Comparison of ENCODE assay signal across 8 cellular contexts in the genomic region with DNA sequence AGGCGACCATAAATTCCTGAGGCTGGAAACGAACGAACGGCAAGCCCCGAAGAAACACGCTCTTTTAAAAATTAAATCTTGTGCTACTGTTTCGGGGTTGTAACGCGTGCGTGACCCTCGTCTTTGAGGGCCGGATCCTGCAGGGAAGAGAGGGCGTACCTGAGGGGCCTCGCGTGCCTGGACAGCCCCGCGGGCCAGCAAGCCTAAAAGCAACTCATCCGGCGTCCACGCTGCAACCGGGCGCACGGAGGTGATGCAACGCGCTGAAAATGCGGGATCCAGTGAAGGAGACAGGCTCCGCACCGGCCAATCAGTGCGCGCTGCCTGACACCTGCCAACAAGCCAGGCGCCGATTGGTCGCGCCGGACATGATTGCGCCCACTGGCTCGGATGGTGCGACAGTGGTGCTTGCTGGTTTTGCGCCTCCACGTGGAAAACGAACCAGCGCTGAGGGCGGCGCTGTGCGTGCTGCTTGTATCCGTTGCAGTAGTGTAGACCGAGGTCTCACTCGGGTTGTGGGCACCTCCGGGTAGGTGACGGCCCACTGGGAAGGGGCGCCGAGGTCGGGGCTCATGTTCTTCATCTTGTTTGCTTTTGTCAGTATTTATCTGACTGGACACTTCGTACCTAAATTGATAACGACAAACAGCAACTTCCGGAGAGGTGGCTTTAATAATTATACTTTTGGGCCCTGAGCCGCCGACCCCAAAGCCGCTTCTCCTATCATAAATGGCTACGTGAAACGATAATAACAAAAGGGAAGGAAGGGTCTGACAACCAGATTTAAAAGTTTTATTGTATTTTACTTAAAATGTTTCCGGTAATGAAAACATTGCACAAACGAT. TPM values are rescaled to one million over a fixed set of nuclear protein-coding genes. Genes with fewer than 3 reads are reported as not detected.
DNase-seq lines count a peak whose midpoint lies in the region; ATAC-seq and TF ChIP-seq lines count a peak whose summit lies in the region.

A gene (minus strand): TSS at position 246 of the 845 bp plus-strand sequence. CDS start 4,278 bp downstream, outside the sequence.

- WGBS in hepatocyte (ENCODE audit: low lambda C conversion rate, missing lambda C conversion rate): 2% methylated on average over 63 of the region's 63 CpGs

- H3K27ac ChIP-seq in 22Rv1 (peak within 1 kb of the TSS; percentile 82), hepatocyte (peak within 1 kb of the TSS; percentile 86)

- H3K79me2 ChIP-seq in hepatocyte: peaks cover 46% of the 10 kb centered on the region

- peak; percentile 59 for TF ChIP-seq CTCF in 22Rv1 (IDR thresholded peaks at IDR 0.05)
- TF ChIP-seq CTCF in hepatocyte (IDR thresholded peaks at IDR 0.05; ENCODE audit: poor library complexity): peak; percentile 45

- no peaks in the 10 kb centered on the region for H3K27me3 ChIP-seq in hepatocyte

- H3K4me2 ChIP-seq in hepatocyte: peak within 1 kb of the TSS; percentile 84

- H3K9me2 ChIP-seq in hepatocyte (replicated peaks; ENCODE audit: insufficient read depth): no peaks in the 10 kb centered on the region

- peaks cover 25% of the 10 kb centered on the region for H3K4me1 ChIP-seq in hepatocyte (ENCODE audit: insufficient read depth)

- no peaks in the 10 kb centered on the region for H4K20me1 ChIP-seq in hepatocyte (ENCODE audit: insufficient read depth, poor library complexity, severe bottlenecking)

- DNase-seq in NCI-H2081 (lab: John Stamatoyannopoulos, UW) (peak; percentile 96 to 98), T1000 (lab: John Stamatoyannopoulos, UW) (peak; percentile 97), astrocyte of the hippocampus (ENCODE audit: low read depth, low spot score) (peak; percentile 100), hepatocyte (ENCODE audit: low spot score) (peak; percentile 97), renal cortical epithelial cell (ENCODE audit: low read depth) (peak; percentile 92)

- H3K36me3 ChIP-seq in hepatocyte (replicated peaks; ENCODE audit: insufficient read depth, low read depth): no peaks in the 10 kb centered on the region

- H2AFZ ChIP-seq in hepatocyte: peak within 1 kb of the TSS; percentile 91

- H3K9me3 ChIP-seq in hepatocyte (ENCODE audit: low read depth): no peaks in the 10 kb centered on the region

- ATAC-seq in GM18511 (IDR thresholded peaks at IDR 0.05; ENCODE audit: unreplicated experiment): peak; percentile 99
- peak; percentile 95 for ATAC-seq in HG03039 (IDR thresholded peaks at IDR 0.05; ENCODE audit: unreplicated experiment)

- peak within 1 kb of the TSS; percentile 77 for H3K4me3 ChIP-seq in hepatocyte

RNA-seq across cellular contexts. Expression of the gene that starts here (rescaled TPM):
- total RNA-seq in hepatocyte: 158 and 180 TPM in 2 replicates
- polyA plus RNA-seq in hepatocyte: 74.4 and 76.7 TPM in 2 replicates
- total RNA-seq in renal cortical epithelial cell: 239 and 356 TPM in 2 replicates

Comparison
In these comparisons a context has a peak if more than half of its experiments do, and no peak if none do; other contexts are left out.
1. Peak in every context shown above with its lines: DNase-seq, ATAC-seq, H3K4me3 ChIP-seq and H3K27ac ChIP-seq.